Comparison of ENCODE assay signal across 8 cellular contexts in the genomic region with DNA sequence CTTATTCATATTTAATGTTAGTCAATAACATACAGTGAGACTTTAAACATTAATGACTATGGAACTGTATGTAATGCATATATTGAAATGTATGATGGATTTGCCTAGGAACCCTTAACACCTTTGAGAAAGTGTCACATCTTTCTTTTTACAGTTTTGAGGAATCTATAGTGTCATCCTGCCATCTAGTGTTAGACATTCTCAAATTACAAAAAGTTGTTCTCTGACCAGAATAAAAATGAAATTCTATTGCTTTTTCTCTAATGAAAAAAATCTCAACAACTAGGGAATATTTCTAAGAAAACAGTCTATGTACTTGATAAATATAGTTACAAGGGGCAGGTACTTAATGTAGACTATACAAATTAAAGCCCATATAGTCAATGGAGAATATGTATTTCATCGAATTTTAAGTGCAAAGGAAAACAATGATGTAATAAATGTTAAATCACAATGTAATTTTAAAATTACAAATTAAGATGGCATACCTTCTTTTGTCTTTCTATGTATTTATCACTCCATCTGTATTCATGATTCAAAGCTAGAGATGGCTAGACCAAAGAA. TPM values are rescaled to one million over a fixed set of nuclear protein-coding genes. Genes with fewer than 3 reads are reported as not detected.
DNase-seq lines count a peak whose midpoint lies in the region; ATAC-seq, FAIRE-seq and TF ChIP-seq lines count a peak whose summit lies in the region.

No MANE protein-coding gene starts in this region.

- H2BK15ac ChIP-seq in mesenchymal stem cell (ENCODE audit: low read depth, poor library complexity, severe bottlenecking), result no peak overlapping the region

- H3K9ac ChIP-seq in DND-41 (ENCODE audit: low read depth, low read length) (no peak overlapping the region), astrocyte (ENCODE audit: low read length) (no peak overlapping the region), mesenchymal stem cell (ENCODE audit: low read length) (no peak overlapping the region)

- peak; percentile 79 for FAIRE-seq in astrocyte (lab: Jason Lieb, UNC)

- ATAC-seq in DND-41 (ENCODE audit: insufficient read depth, low read depth), result no peak
- no peak for ATAC-seq in activated T-cell treated with anti-CD3 and anti-CD28 coated beads, Interleukin-2, amount 50 U/mL, for 72 hours (replicated peaks in 1 of 2)
- ATAC-seq in HG03442 (IDR thresholded peaks at IDR 0.05; ENCODE audit: unreplicated experiment), result no peak
- no peak for ATAC-seq in mucosa of descending colon

- H3K4me1 ChIP-seq in DND-41 (ENCODE audit: insufficient read depth, low read length) (peaks cover 6% of the 10 kb centered on the region; the same call in 1 of the 2 replicates), astrocyte (ENCODE audit: insufficient read depth, low read length) (peaks cover 3% of the 10 kb centered on the region), mesenchymal stem cell (ENCODE audit: control insufficient read depth, insufficient read depth, low read depth, low read length) (no peaks in the 10 kb centered on the region), mucosa of descending colon (ENCODE audit: low read depth) (no peaks in the 10 kb centered on the region)

- H3K14ac ChIP-seq in mesenchymal stem cell (ENCODE audit: low read length in 2 of 2), result no peak overlapping the region

- H3K4ac ChIP-seq in mesenchymal stem cell (ENCODE audit: low read depth in 1 of 2, low read length in 2 of 2), result no peak overlapping the region

- H3K27ac Mint-ChIP-seq in astrocyte (ENCODE audit: unreplicated experiment), result no peak overlapping the region
- no peak overlapping the region for H3K27ac Mint-ChIP-seq in activated T-cell treated with anti-CD3 and anti-CD28 coated beads, Interleukin-2, amount 50 U/mL, for 72 hours

- H3K4me3 ChIP-seq in DND-41 (ENCODE audit: low read depth in 1 of 2, low read length in 2 of 2), result no peak overlapping the region
- H3K4me3 ChIP-seq in LNCaP clone FGC (ENCODE audit: low read depth, low read length), result no peak overlapping the region
- H3K4me3 ChIP-seq in astrocyte (ENCODE audit: insufficient read depth, low read depth, low read length), result no peak overlapping the region
- no peak overlapping the region for H3K4me3 ChIP-seq in mesenchymal stem cell (ENCODE audit: insufficient read depth in 1 of 2, low read depth in 1 of 2, low read length in 2 of 2)
- no peak overlapping the region for H3K4me3 ChIP-seq in mucosa of descending colon

- no peak overlapping the region for H4K8ac ChIP-seq in mesenchymal stem cell (ENCODE audit: low read length)

- no peak overlapping the region for H4K91ac ChIP-seq in mesenchymal stem cell (ENCODE audit: low read length)

- no peaks in the 10 kb centered on the region for H3K79me2 ChIP-seq in DND-41 (ENCODE audit: insufficient read depth, low read length)
- no peaks in the 10 kb centered on the region for H3K79me2 ChIP-seq in astrocyte (ENCODE audit: insufficient read depth, low read length)

- no peak overlapping the region for H2BK5ac ChIP-seq in mesenchymal stem cell (ENCODE audit: low read depth, low read length, poor library complexity, severe bottlenecking)

- no peak overlapping the region for H3K23ac ChIP-seq in mesenchymal stem cell (ENCODE audit: low read length in 2 of 2)

- no peaks in the 10 kb centered on the region for H3K27me3 Mint-ChIP-seq in astrocyte (ENCODE audit: low read depth, unreplicated experiment)
- no peaks in the 10 kb centered on the region for H3K27me3 Mint-ChIP-seq in activated T-cell treated with anti-CD3 and anti-CD28 coated beads, Interleukin-2, amount 50 U/mL, for 72 hours (ENCODE audit: low read depth)

- no peak overlapping the region for H2BK12ac ChIP-seq in mesenchymal stem cell (ENCODE audit: low read length in 2 of 2)

- peaks cover 2% of the 10 kb centered on the region for H3K4me1 Mint-ChIP-seq in astrocyte (ENCODE audit: low read depth, unreplicated experiment)
- H3K4me1 Mint-ChIP-seq in activated T-cell treated with anti-CD3 and anti-CD28 coated beads, Interleukin-2, amount 50 U/mL, for 72 hours (ENCODE audit: low read depth), result peaks cover 5% of the 10 kb centered on the region

- no CpG with 5 or more reads among the region's 1 CpG for whole genome bisulfite sequencing in mesenchymal stem cell

- H3K9me3 ChIP-seq in DND-41 (ENCODE audit: insufficient read depth, low read length, severe bottlenecking), result no peaks in the 10 kb centered on the region
- no peaks in the 10 kb centered on the region for H3K9me3 ChIP-seq in astrocyte (ENCODE audit: insufficient read depth, low read depth, low read length)
- H3K9me3 ChIP-seq in mesenchymal stem cell (ENCODE audit: control insufficient read depth, low read length), result no peaks in the 10 kb centered on the region
- no peaks in the 10 kb centered on the region for H3K9me3 ChIP-seq in mucosa of descending colon

- H3K36me3 Mint-ChIP-seq in astrocyte (ENCODE audit: low read depth, unreplicated experiment), result no peaks in the 10 kb centered on the region
- H3K36me3 Mint-ChIP-seq in activated T-cell treated with anti-CD3 and anti-CD28 coated beads, Interleukin-2, amount 50 U/mL, for 72 hours (ENCODE audit: insufficient read depth in 2 of 2), result no peaks in the 10 kb centered on the region

- peak; percentile 37 for TF ChIP-seq CTCF in DND-41 (IDR thresholded peaks at IDR 0.05; ENCODE audit: borderline replicate concordance, extremely low read depth, low read length, poor library complexity, severe bottlenecking)
- TF ChIP-seq CTCF in LNCaP clone FGC (IDR thresholded peaks at IDR 0.05; ENCODE audit: control insufficient read depth, extremely low read depth, insufficient read depth), result peak; percentile 38; the same call in 1 of the 2 replicates
- peak; percentile 39 for TF ChIP-seq CTCF in astrocyte (IDR thresholded peaks at IDR 0.05; ENCODE audit: insufficient read depth, low read depth, low read length)
- no peak for TF ChIP-seq CTCF in mucosa of descending colon (IDR thresholded peaks at IDR 0.05)

- H3K27ac ChIP-seq in DND-41 (ENCODE audit: low read length) (no peak overlapping the region), astrocyte (ENCODE audit: low read depth, low read length) (no peak overlapping the region), mesenchymal stem cell (ENCODE audit: low read length, poor library complexity, severe bottlenecking) (no peak overlapping the region)

- H3K27me3 ChIP-seq in DND-41 (ENCODE audit: insufficient read depth, low read length, poor library complexity), result no peaks in the 10 kb centered on the region
- no peaks in the 10 kb centered on the region for H3K27me3 ChIP-seq in astrocyte (ENCODE audit: insufficient read depth, low read length)
- H3K27me3 ChIP-seq in mesenchymal stem cell (ENCODE audit: control insufficient read depth in 1 of 2, insufficient read depth in 1 of 2, low read length in 2 of 2), result no peaks in the 10 kb centered on the region

- H3K4me2 ChIP-seq in DND-41 (ENCODE audit: insufficient read depth, low read length) (no peak overlapping the region), astrocyte (ENCODE audit: low read length) (no peak overlapping the region), mesenchymal stem cell (ENCODE audit: low read length, poor library complexity, severe bottlenecking) (no peak overlapping the region)

- no peak overlapping the region for H2AK5ac ChIP-seq in mesenchymal stem cell (ENCODE audit: low read length, severe bottlenecking)

- DNase-seq in DND-41, result no peak
- DNase-seq in LNCaP clone FGC (ENCODE audit: low read depth), result peak; percentile 18
- DNase-seq in astrocyte (ENCODE audit: low read depth), result no peak
- DNase-seq in mesenchymal stem cell, result peak; percentile 51
- DNase-seq in activated T-cell treated with anti-CD3 and anti-CD28 coated beads, Interleukin-2, amount 50 U/mL, for 72 hours, result no peak
- no peak for DNase-seq in hypothalamus (lab: John Stamatoyannopoulos, UW)
- DNase-seq in mucosa of descending colon, result no peak

- no peaks in the 10 kb centered on the region for H3K79me1 ChIP-seq in mesenchymal stem cell (replicated peaks; ENCODE audit: low read length, poor library complexity, severe bottlenecking)

- no peak overlapping the region for H2BK120ac ChIP-seq in mesenchymal stem cell (ENCODE audit: low read depth, low read length)

- H2AFZ ChIP-seq in DND-41 (ENCODE audit: low read depth, low read length), result no peak overlapping the region
- no peak overlapping the region for H2AFZ ChIP-seq in astrocyte (ENCODE audit: low read depth, low read length)
- no peak overlapping the region for H2AFZ ChIP-seq in mesenchymal stem cell (ENCODE audit: low read depth, low read length)

- H3K36me3 ChIP-seq in DND-41 (ENCODE audit: insufficient read depth, low read length) (no peaks in the 10 kb centered on the region), astrocyte (ENCODE audit: insufficient read depth, low read length) (no peaks in the 10 kb centered on the region), mesenchymal stem cell (ENCODE audit: control insufficient read depth in 1 of 2, insufficient read depth in 2 of 2, low read depth in 1 of 2, low read length in 2 of 2) (no peaks in the 10 kb centered on the region), mucosa of descending colon (ENCODE audit: low read depth) (no peaks in the 10 kb centered on the region)

- H3K18ac ChIP-seq in mesenchymal stem cell (ENCODE audit: low read depth in 1 of 2, low read length in 2 of 2), result no peak overlapping the region

- intact Hi-C loops in mucosa of descending colon (cut with DNase I, micrococcal nuclease), result loop anchor here (10.0 kb wide), 1 partner anchor 588 kb away; no protein-coding TSS in a partner anchor

- H3K9me3 Mint-ChIP-seq in astrocyte (ENCODE audit: unreplicated experiment), result no peaks in the 10 kb centered on the region
- H3K9me3 Mint-ChIP-seq in activated T-cell treated with anti-CD3 and anti-CD28 coated beads, Interleukin-2, amount 50 U/mL, for 72 hours, result no peaks in the 10 kb centered on the region

- no peak overlapping the region for H3K4me3 Mint-ChIP-seq in astrocyte (ENCODE audit: unreplicated experiment)
- no peak overlapping the region for H3K4me3 Mint-ChIP-seq in activated T-cell treated with anti-CD3 and anti-CD28 coated beads, Interleukin-2, amount 50 U/mL, for 72 hours

- H4K20me1 ChIP-seq in DND-41 (ENCODE audit: insufficient read depth, low read length), result no peaks in the 10 kb centered on the region
- no peaks in the 10 kb centered on the region for H4K20me1 ChIP-seq in astrocyte (ENCODE audit: insufficient read depth, low read length)

RNA-seq across cellular contexts. Expression of a gene that starts 5.1 kb away (rescaled TPM):
- 4.3 and 6.5 TPM in 2 replicates for total RNA-seq in astrocyte
- 3.4 TPM for polyA plus RNA-seq in mesenchymal stem cell (2013, experiment 1 of 2)
- 3.4 TPM for polyA plus RNA-seq in mesenchymal stem cell (2013, experiment 2 of 2)
- total RNA-seq in activated T-cell treated with anti-CD3 and anti-CD28 coated beads, Interleukin-2, amount 50 U/mL, for 72 hours, result 1 to 10 TPM; 2.1 to 3.0 TPM
- 10 to 100 TPM in 1 of 3 donors, 1 to 10 TPM in 2; 7.0 to 10.7 (median 9.0) TPM for total RNA-seq in mucosa of descending colon

Comparison
In these comparisons a context has a peak if more than half of its experiments do, and no peak if none do; other contexts are left out.
1. DNase-seq: peak in LNCaP clone FGC (single experiment) and mesenchymal stem cell (single experiment); none in DND-41 (single experiment), astrocyte (single experiment), activated T-cell treated with anti-CD3 and anti-CD28 coated beads, Interleukin-2, amount 50 U/mL, for 72 hours (0 of 2), hypothalamus (0 of 51) and mucosa of descending colon (0 of 3).